Comparison of ENCODE assay signal across 16 cellular contexts in the genomic region with DNA sequence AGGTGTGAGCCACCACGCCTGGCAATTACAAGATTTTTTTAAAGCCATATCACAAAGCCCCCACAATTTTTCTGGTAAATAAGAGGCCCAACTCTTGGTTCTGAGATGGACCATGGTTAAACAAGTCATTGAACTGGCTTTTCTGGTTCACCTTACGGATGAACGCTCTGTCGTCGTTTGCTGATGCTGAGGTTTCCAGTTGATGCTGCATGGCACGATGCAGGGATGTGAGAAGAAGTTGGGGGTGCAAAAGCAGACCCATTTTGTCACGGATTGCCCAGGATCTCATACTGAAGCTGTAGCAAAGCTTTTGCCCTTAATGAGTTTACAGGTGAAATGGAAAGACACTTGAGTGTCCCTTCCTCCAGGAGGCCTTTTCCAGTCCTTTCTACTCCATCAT. TPM values are rescaled to one million over a fixed set of nuclear protein-coding genes. Genes with fewer than 3 reads are reported as not detected.
"Had no signal": no experiment of that assay in that cellular context is flagged by ENCODE, and none has a peak within 500 bp of the region (broad histone marks: within the 10 kb centered on the region; RNA-seq: fewer than 3 reads in every experiment).

No MANE protein-coding gene starts in this region.

- DNase-seq: amygdala; caudate nucleus; left lung; mammary epithelial cell; naive thymus-derived CD4-positive, alpha-beta T cell; SJCRH30; stimulated activated CD4-positive, alpha-beta T cell treated with anti-CD3 and anti-CD28 coated beads, Interleukin-1b, Interleukin-23, amount 100 ng/mL, for 48 hours; T-helper 9 cell; uterus had no signal

- ATAC-seq: activated naive CD4-positive, alpha-beta T cell treated with anti-CD3 and anti-CD28 coated beads, Interleukin-2, amount 50 U/mL, for 72 hours; body of pancreas; left lung; naive thymus-derived CD4-positive, alpha-beta T cell had no signal

- H3K27me3 ChIP-seq: body of pancreas, esophagus muscularis mucosa, left lung, neutrophil, SJCRH30, tibial artery, uterus had no signal

- H3K79me2 ChIP-seq: parathyroid adenoma had no signal

- H2AFZ ChIP-seq: parathyroid adenoma had no signal

- H3K9ac ChIP-seq: parathyroid adenoma had no signal

- H3K36me3 ChIP-seq: esophagus muscularis mucosa, left lung, neutrophil, SJCRH30, tibial artery, uterus had no signal

- H3K27me3 Mint-ChIP-seq: naive thymus-derived CD4-positive, alpha-beta T cell had no signal

- H3K4me1 ChIP-seq: body of pancreas, parathyroid adenoma, SJCRH30, tibial artery, uterus had no signal

- H3K27ac ChIP-seq: body of pancreas, esophagus muscularis mucosa, left lung, neutrophil, parathyroid adenoma, SJCRH30, tibial artery, uterus had no signal

- H3K4me3 ChIP-seq: body of pancreas, esophagus muscularis mucosa, left lung, SJCRH30, tibial artery, uterus had no signal

- H3K9me3 ChIP-seq: body of pancreas, esophagus muscularis mucosa, left lung, neutrophil, SJCRH30, tibial artery, uterus had no signal

RNA-seq across cellular contexts. Expression of a gene that starts 2.0 kb away (rescaled TPM):
- total RNA-seq: mammary epithelial cell, SJCRH30 had no signal
- polyA plus RNA-seq: keratinocyte, mammary epithelial cell had no signal
